Comparison of ENCODE assay signal across 25 cellular contexts in genomic region chr6:147321260-147321659, GRCh38.
A peak's percentile ranks its signal among the peaks of the same experiment; 100 is the strongest.
DNase-seq lines count a peak whose midpoint lies in the region; ATAC-seq, FAIRE-seq and TF ChIP-seq lines count a peak whose summit lies in the region.
"Had no signal": no experiment of that assay in that cellular context is flagged by ENCODE, and none has a peak within 500 bp of the region (broad histone marks: within the 10 kb centered on the region; RNA-seq: fewer than 3 reads in every experiment).

No MANE protein-coding gene starts in this region.

- H3K9me3 ChIP-seq in T-helper 17 cell (ENCODE audit: control insufficient read depth, low read length, poor library complexity, severe bottlenecking): no peaks in the 10 kb centered on the region
- H3K9me3 ChIP-seq: upper lobe of right lung had no signal

- ATAC-seq in stimulated activated effector memory CD8-positive, alpha-beta T cell treated with anti-CD3 and anti-CD28 coated beads, Interleukin-12 subunit alpha, Interleukin-12 subunit beta, amount 100 ng/mL, for 72 hours: no peak
- ATAC-seq in T-helper 17 cell: no peak
- ATAC-seq: left colon, SK-N-SH treated with all-trans-retinoic acid at 6 μM for 48 hours had no signal

- CTCF ChIA-PET in activated CD4-positive, alpha-beta memory T cell treated with anti-CD3 and anti-CD28 coated beads for 36 hours (lab: Charles Lee): no interaction called here
- CTCF ChIA-PET in activated CD4-positive, alpha-beta memory T cell treated with anti-CD3 and anti-CD28 coated beads, Interleukin-2, amount 10 ng/mL, durations not matched to agents 7 days and 5 days (lab: Charles Lee): no interaction called here

- POLR2A ChIA-PET in activated CD4-positive, alpha-beta memory T cell treated with anti-CD3 and anti-CD28 coated beads for 36 hours (lab: Charles Lee): no interaction called here
- POLR2A ChIA-PET in activated CD4-positive, alpha-beta memory T cell treated with anti-CD3 and anti-CD28 coated beads, Interleukin-2, amount 10 ng/mL, durations not matched to agents 7 days and 5 days (lab: Charles Lee): no interaction called here

- H3K27me3 ChIP-seq in HL-60 (ENCODE audit: insufficient read depth, poor library complexity, severe bottlenecking): no peaks in the 10 kb centered on the region
- H3K27me3 ChIP-seq: upper lobe of right lung had no signal

- peaks cover 18% of the 10 kb centered on the region for H3K36me3 Mint-ChIP-seq in activated CD4-positive, alpha-beta memory T cell treated with anti-CD3 and anti-CD28 coated beads for 36 hours
- peaks cover 18% of the 10 kb centered on the region for H3K36me3 Mint-ChIP-seq in activated CD4-positive, alpha-beta memory T cell treated with anti-CD3 and anti-CD28 coated beads, Interleukin-2, amount 10 ng/mL, durations not matched to agents 7 days and 5 days (ENCODE audit: low read depth)
- H3K36me3 Mint-ChIP-seq in stimulated activated effector memory CD8-positive, alpha-beta T cell treated with anti-CD3 and anti-CD28 coated beads, Interleukin-12 subunit alpha, Interleukin-12 subunit beta, amount 100 ng/mL, for 72 hours: peaks cover 70% of the 10 kb centered on the region
- H3K36me3 Mint-ChIP-seq in T-helper 17 cell (ENCODE audit: low read depth): peaks cover 12% of the 10 kb centered on the region

- no peak overlapping the region for H3K4me3 Mint-ChIP-seq in activated CD4-positive, alpha-beta memory T cell treated with anti-CD3 and anti-CD28 coated beads for 36 hours
- H3K4me3 Mint-ChIP-seq in activated CD4-positive, alpha-beta memory T cell treated with anti-CD3 and anti-CD28 coated beads, Interleukin-2, amount 10 ng/mL, durations not matched to agents 7 days and 5 days: no peak overlapping the region
- H3K4me3 Mint-ChIP-seq in stimulated activated effector memory CD8-positive, alpha-beta T cell treated with anti-CD3 and anti-CD28 coated beads, Interleukin-12 subunit alpha, Interleukin-12 subunit beta, amount 100 ng/mL, for 72 hours: peak overlapping the region; percentile 17
- H3K4me3 Mint-ChIP-seq in T-helper 17 cell: no peak overlapping the region
- H3K4me3 Mint-ChIP-seq: H9 had no signal

- peak overlapping the region; percentile 13 for H3K27ac Mint-ChIP-seq in activated CD4-positive, alpha-beta memory T cell treated with anti-CD3 and anti-CD28 coated beads for 36 hours
- H3K27ac Mint-ChIP-seq in activated CD4-positive, alpha-beta memory T cell treated with anti-CD3 and anti-CD28 coated beads, Interleukin-2, amount 10 ng/mL, durations not matched to agents 7 days and 5 days: no peak overlapping the region
- H3K27ac Mint-ChIP-seq in stimulated activated effector memory CD8-positive, alpha-beta T cell treated with anti-CD3 and anti-CD28 coated beads, Interleukin-12 subunit alpha, Interleukin-12 subunit beta, amount 100 ng/mL, for 72 hours: no peak overlapping the region
- H3K27ac Mint-ChIP-seq in T-helper 17 cell: no peak overlapping the region

- H3K27me3 Mint-ChIP-seq in activated CD4-positive, alpha-beta memory T cell treated with anti-CD3 and anti-CD28 coated beads for 36 hours: no peaks in the 10 kb centered on the region
- no peaks in the 10 kb centered on the region for H3K27me3 Mint-ChIP-seq in activated CD4-positive, alpha-beta memory T cell treated with anti-CD3 and anti-CD28 coated beads, Interleukin-2, amount 10 ng/mL, durations not matched to agents 7 days and 5 days
- no peaks in the 10 kb centered on the region for H3K27me3 Mint-ChIP-seq in T-helper 17 cell

- peak; percentile 38 for FAIRE-seq in islet of Langerhans (lab: Jason Lieb, UNC)

- no peak for DNase-seq in activated CD4-positive, alpha-beta memory T cell treated with anti-CD3 and anti-CD28 coated beads for 36 hours
- no peak for DNase-seq in activated CD4-positive, alpha-beta memory T cell treated with anti-CD3 and anti-CD28 coated beads, Interleukin-2, amount 10 ng/mL, durations not matched to agents 7 days and 5 days
- DNase-seq in HL-60 (ENCODE audit: low read depth in 1 of 2, low spot score in 1 of 2) (no peak), hypothalamus (lab: John Stamatoyannopoulos, UW) (no peak), NCI-H128 (lab: John Stamatoyannopoulos, UW; ENCODE audit: unreplicated experiment) (no peak), T-helper 17 cell (no peak)
- no peak for DNase-seq in stimulated activated effector memory CD8-positive, alpha-beta T cell treated with anti-CD3 and anti-CD28 coated beads, Interleukin-12 subunit alpha, Interleukin-12 subunit beta, amount 100 ng/mL, for 72 hours (ENCODE audit: low spot score in 2 of 2)
- DNase-seq: activated gamma-delta T cell; caudate nucleus; effector memory CD4-positive, alpha-beta T cell; H9; immature natural killer cell; left colon; mammary epithelial cell; NCI-H1048; NCI-H187; NCI-H2227 treated with DMSO at 0.1 percent for 48 hours; NCI-H526 treated with DMSO at 0.1 percent for 48 hours; Right ventricle myocardium superior; stimulated activated naive CD8-positive, alpha-beta T cell treated with anti-CD3 and anti-CD28 coated beads, Interleukin-15, Interleukin-2, amounts not matched to agents 100 U/mL and 50 U/mL, for 24 hours; upper lobe of right lung had no signal

- no peak overlapping the region for H3K4me3 ChIP-seq in HL-60 (replicated peaks; ENCODE audit: insufficient read depth, low read length)
- H3K4me3 ChIP-seq: coronary artery, skin epidermis had no signal

- H3K4me1 Mint-ChIP-seq in activated CD4-positive, alpha-beta memory T cell treated with anti-CD3 and anti-CD28 coated beads for 36 hours (ENCODE audit: low read depth): peaks cover 17% of the 10 kb centered on the region
- H3K4me1 Mint-ChIP-seq in activated CD4-positive, alpha-beta memory T cell treated with anti-CD3 and anti-CD28 coated beads, Interleukin-2, amount 10 ng/mL, durations not matched to agents 7 days and 5 days: peaks cover 16% of the 10 kb centered on the region
- peaks cover 25% of the 10 kb centered on the region for H3K4me1 Mint-ChIP-seq in stimulated activated effector memory CD8-positive, alpha-beta T cell treated with anti-CD3 and anti-CD28 coated beads, Interleukin-12 subunit alpha, Interleukin-12 subunit beta, amount 100 ng/mL, for 72 hours
- peaks cover 9% of the 10 kb centered on the region for H3K4me1 Mint-ChIP-seq in T-helper 17 cell

- H3K27ac ChIP-seq in HL-60 (replicated peaks): peak overlapping the region; percentile 83

- intact Hi-C loops in activated CD4-positive, alpha-beta memory T cell treated with anti-CD3 and anti-CD28 coated beads for 36 hours (cut with micrococcal nuclease): loop anchor here (5.0 kb wide), 1 partner anchor 1121 kb away; no protein-coding TSS in a partner anchor

- no peak for TF ChIP-seq CTCF in HL-60 (IDR thresholded peaks at IDR 0.05; ENCODE audit: insufficient read depth, low read length)

- H3K9me3 Mint-ChIP-seq in activated CD4-positive, alpha-beta memory T cell treated with anti-CD3 and anti-CD28 coated beads for 36 hours: no peaks in the 10 kb centered on the region
- H3K9me3 Mint-ChIP-seq in activated CD4-positive, alpha-beta memory T cell treated with anti-CD3 and anti-CD28 coated beads, Interleukin-2, amount 10 ng/mL, durations not matched to agents 7 days and 5 days: no peaks in the 10 kb centered on the region
- H3K9me3 Mint-ChIP-seq in stimulated activated effector memory CD8-positive, alpha-beta T cell treated with anti-CD3 and anti-CD28 coated beads, Interleukin-12 subunit alpha, Interleukin-12 subunit beta, amount 100 ng/mL, for 72 hours: no peaks in the 10 kb centered on the region
- H3K9me3 Mint-ChIP-seq: H9, immature natural killer cell had no signal
